In the genomic region with DNA sequence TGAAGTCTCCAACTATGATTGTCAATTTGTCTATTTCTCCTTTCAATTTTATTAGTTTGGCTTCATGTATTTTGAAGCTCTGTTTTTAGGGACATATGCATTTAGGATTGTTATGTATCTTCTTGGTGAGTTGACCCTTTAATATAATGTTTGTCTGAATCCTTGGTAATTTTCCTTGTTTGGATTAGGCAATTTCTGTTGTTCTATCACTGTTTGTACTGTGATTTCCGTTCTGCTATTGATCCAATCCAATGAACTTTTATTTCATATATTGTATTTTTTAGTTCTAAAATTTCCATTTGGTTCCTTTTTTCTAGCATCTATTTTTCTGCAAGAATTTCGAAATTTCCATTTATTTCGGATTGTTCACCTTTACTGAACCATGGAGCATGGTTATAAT, we compare ENCODE assay signal across 8 cellular contexts.
"Had no signal": no experiment of that assay in that cellular context is flagged by ENCODE, and none has a peak within 500 bp of the region (broad histone marks: within the 10 kb centered on the region; RNA-seq: fewer than 3 reads in every experiment).

No MANE protein-coding gene starts in this region.

- H3K4me3 ChIP-seq: GM12878 had no signal

- ATAC-seq: GM12878 had no signal

- FAIRE-seq: G401.6, GM12878, GM12891, GM12892, GM18507, GM19239 had no signal

- DNase-seq: GDM1, GF-D8 had no signal
